ENCODE assay signal across 20 cellular contexts in the genomic region with DNA sequence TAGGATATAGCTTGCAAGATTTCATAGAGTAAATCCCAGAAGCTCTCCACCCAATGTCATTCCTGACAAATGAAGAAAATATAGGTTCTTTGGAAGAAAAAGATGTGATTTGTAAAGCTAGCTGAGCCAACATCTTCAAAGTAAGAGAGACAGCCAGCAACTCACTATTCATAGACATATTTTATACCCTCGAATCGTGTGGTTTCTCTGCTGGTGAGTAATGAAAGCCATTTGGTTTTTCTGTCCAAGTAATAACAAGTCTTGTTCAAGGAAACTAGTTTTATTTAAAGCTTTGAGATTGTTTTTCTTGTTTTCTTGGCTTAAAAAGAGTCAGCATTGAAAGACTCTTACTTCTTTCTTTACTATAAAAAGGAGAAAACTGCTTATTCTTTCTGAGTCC.
DNase-seq lines count a peak whose midpoint lies in the region; ATAC-seq, FAIRE-seq and TF ChIP-seq lines count a peak whose summit lies in the region.
"Had no signal": no experiment of that assay in that cellular context is flagged by ENCODE, and none has a peak within 500 bp of the region (broad histone marks: within the 10 kb centered on the region; RNA-seq: fewer than 3 reads in every experiment).

No MANE protein-coding gene starts in this region.

- H3K4me3 Mint-ChIP-seq in MCF 10A (ENCODE audit: unreplicated experiment) = no peak overlapping the region
- H3K4me3 Mint-ChIP-seq in activated CD4-positive, alpha-beta memory T cell treated with anti-CD3 and anti-CD28 coated beads for 36 hours = no peak overlapping the region
- H3K4me3 Mint-ChIP-seq: CD8-positive, alpha-beta T cell; T-helper 1 cell treated with Interleukin-12 subunit alpha and Interleukin-12 subunit beta and Interleukin-4 antibody, amounts not matched to agents 30 μg/mL and 1 μg/mL, for 36 hours had no signal

- peaks cover under 1% of the 10 kb centered on the region for H3K9me3 Mint-ChIP-seq in MCF 10A (ENCODE audit: unreplicated experiment)
- no peaks in the 10 kb centered on the region for H3K9me3 Mint-ChIP-seq in activated CD4-positive, alpha-beta memory T cell treated with anti-CD3 and anti-CD28 coated beads for 36 hours
- H3K9me3 Mint-ChIP-seq: CD8-positive, alpha-beta T cell; T-helper 1 cell treated with Interleukin-12 subunit alpha and Interleukin-12 subunit beta and Interleukin-4 antibody, amounts not matched to agents 30 μg/mL and 1 μg/mL, for 36 hours had no signal

- H3K36me3 ChIP-seq in mammary epithelial cell (ENCODE audit: insufficient read depth, low read length) = no peaks in the 10 kb centered on the region
- no peaks in the 10 kb centered on the region for H3K36me3 ChIP-seq in K562 (ENCODE audit: control insufficient read depth, insufficient read depth, low read length)
- H3K36me3 ChIP-seq in A673 (ENCODE audit: insufficient read depth, low read length, poor library complexity, severe bottlenecking) = no peaks in the 10 kb centered on the region
- H3K36me3 ChIP-seq: right lobe of liver had no signal

- dilution Hi-C loops in mammary epithelial cell (cut with HindIII; ENCODE audit: low sequenced_read_pairs) = no loop called here

- H3K9ac ChIP-seq in mammary epithelial cell (ENCODE audit: insufficient read depth, low read length) (no peak overlapping the region), K562 (ENCODE audit: insufficient read depth in 1 of 2, low read depth in 2 of 2, low read length in 2 of 2) (no peak overlapping the region)

- DNase-seq in mammary epithelial cell (peak; percentile 48), MCF 10A (ENCODE audit: unreplicated experiment) (no peak), K562 (ENCODE audit: extremely low read depth in 1 of 4, low spot score in 3 of 4) (no peak), inferior parietal cortex (ENCODE audit: extremely low spot score) (peak; percentile 27), A673 (ENCODE audit: low spot score) (no peak)
- no peak for DNase-seq in activated CD4-positive, alpha-beta memory T cell treated with anti-CD3 and anti-CD28 coated beads for 36 hours
- DNase-seq in activated CD4-positive, alpha-beta T cell treated with anti-CD3 and anti-CD28 coated beads for 1 hour = no peak
- DNase-seq: activated gamma-delta T cell treated with Interleukin-2 at 50 U/mL for 16 hours; body of pancreas; CD8-positive, alpha-beta T cell; effector CD4-positive, alpha-beta T cell; foreskin melanocyte; NCI-H2081; right lobe of liver; RPMI8226; stimulated activated naive CD4-positive, alpha-beta T cell had no signal

- H3K4me2 ChIP-seq in mammary epithelial cell (ENCODE audit: insufficient read depth, low read depth, low read length) (peak overlapping the region; percentile 61), K562 (ENCODE audit: insufficient read depth, low read length) (no peak overlapping the region)

- H3K27me3 ChIP-seq in mammary epithelial cell (ENCODE audit: insufficient read depth, low read length) (no peaks in the 10 kb centered on the region), K562 (ENCODE audit: control insufficient read depth in 2 of 2, insufficient read depth in 2 of 2, low read length in 2 of 2) (peaks cover 2 to 10% of the 10 kb centered on the region in 2 experiments; a peak in 1 of 5 replicates), A673 (replicated peaks; ENCODE audit: insufficient read depth, low read depth, low read length, poor library complexity) (no peaks in the 10 kb centered on the region)
- H3K27me3 ChIP-seq: body of pancreas had no signal

- no peak for TF ChIP-seq RAD21 in K562 (CRISPR knock-in tag; conservative IDR thresholded peaks at IDR 0.05 in 1 of 2, IDR thresholded peaks at IDR 0.05 in 1 of 2)

- TF ChIP-seq CTCF in mammary epithelial cell (conservative IDR thresholded peaks at IDR 0.05 in 1 of 2, IDR thresholded peaks at IDR 0.05 in 1 of 2; ENCODE audit: extremely low read depth in 1 of 2, insufficient read depth in 1 of 2, low read depth in 1 of 2, low read length in 2 of 2) (no peak), MCF 10A (IDR thresholded peaks at IDR 0.05; ENCODE audit: unreplicated experiment) (no peak), K562 (IDR thresholded peaks at IDR 0.05 in 2 of 3, conservative IDR thresholded peaks at IDR 0.05 in 1 of 3; ENCODE audit: insufficient read depth in 2 of 3, low read depth in 1 of 3, low read length in 3 of 3) (no peak), A673 (conservative IDR thresholded peaks at IDR 0.05; ENCODE audit: low read depth, low read length) (no peak)

- CTCF ChIA-PET in mammary epithelial cell (lab: Charles Lee; ENCODE audit: low non-redundant PET) = interaction anchor here (0.6 kb wide), 1 partner anchor 27 kb away, joined by 8 read pairs; no protein-coding TSS in a partner anchor
- CTCF ChIA-PET in MCF 10A (lab: Yijun Ruan, JAX) = interaction anchor here (0.7 to 1.2 kb wide), 2 partner anchors 27 to 340 kb away, joined by 3 to 5 read pairs; a partner anchor contains a TSS
- CTCF ChIA-PET in K562 (lab: Yijun Ruan, JAX; ENCODE audit: low intra/inter-chr PET ratio) = no interaction called here
- CTCF ChIA-PET in activated CD4-positive, alpha-beta memory T cell treated with anti-CD3 and anti-CD28 coated beads for 36 hours (lab: Charles Lee) = interaction anchor here (1.0 to 1.5 kb wide), 3 partner anchors 23 to 37 kb away, joined by 3 to 7 read pairs (median 6); no protein-coding TSS in a partner anchor
- CTCF ChIA-PET in A673 (lab: Charles Lee) = no interaction called here

- no peaks in the 10 kb centered on the region for H3K9me1 ChIP-seq in K562 (ENCODE audit: control insufficient read depth, insufficient read depth, low read length)

- peaks cover 3% of the 10 kb centered on the region for H3K4me1 Mint-ChIP-seq in MCF 10A (ENCODE audit: insufficient read depth, unreplicated experiment)
- no peaks in the 10 kb centered on the region for H3K4me1 Mint-ChIP-seq in activated CD4-positive, alpha-beta memory T cell treated with anti-CD3 and anti-CD28 coated beads for 36 hours (ENCODE audit: low read depth)

- no peaks in the 10 kb centered on the region for H3K79me2 ChIP-seq in mammary epithelial cell (ENCODE audit: insufficient read depth, low read length)
- no peaks in the 10 kb centered on the region for H3K79me2 ChIP-seq in K562 (ENCODE audit: control insufficient read depth, insufficient read depth, low read length)

- H3K27ac ChIP-seq in mammary epithelial cell (ENCODE audit: insufficient read depth, low read depth, low read length) = peak overlapping the region; percentile 46
- no peak overlapping the region for H3K27ac ChIP-seq in K562 (ENCODE audit: extremely low read depth, low read depth, low read length)
- no peak overlapping the region for H3K27ac ChIP-seq in A673 (ENCODE audit: low read depth, low read length, poor library complexity, severe bottlenecking)
- H3K27ac ChIP-seq: 22Rv1, body of pancreas, right lobe of liver had no signal

- no peaks in the 10 kb centered on the region for H3K9me3 ChIP-seq in mammary epithelial cell (replicated peaks; ENCODE audit: insufficient read depth, low read length)
- H3K9me3 ChIP-seq in K562 (replicated peaks; ENCODE audit: control insufficient read depth, insufficient read depth, low read depth, low read length) = no peaks in the 10 kb centered on the region
- no peaks in the 10 kb centered on the region for H3K9me3 ChIP-seq in A673 (ENCODE audit: low read depth, low read length, poor library complexity, severe bottlenecking)
- H3K9me3 ChIP-seq: body of pancreas, right lobe of liver had no signal

- no peaks in the 10 kb centered on the region for H3K36me3 Mint-ChIP-seq in MCF 10A (ENCODE audit: insufficient read depth, unreplicated experiment)
- H3K36me3 Mint-ChIP-seq in activated CD4-positive, alpha-beta memory T cell treated with anti-CD3 and anti-CD28 coated beads for 36 hours = no peaks in the 10 kb centered on the region
- H3K36me3 Mint-ChIP-seq: CD8-positive, alpha-beta T cell had no signal

- POLR2A ChIA-PET in MCF 10A (lab: Yijun Ruan, JAX) (no interaction called here), K562 (lab: Yijun Ruan, JAX) (interaction anchor here (0.9 kb wide), 1 partner anchor 22 kb away, joined by 4 read pairs; no protein-coding TSS in a partner anchor), A673 (lab: Charles Lee; ENCODE audit: low non-redundant PET) (no interaction called here)
- POLR2A ChIA-PET in activated CD4-positive, alpha-beta memory T cell treated with anti-CD3 and anti-CD28 coated beads for 36 hours (lab: Charles Lee) = no interaction called here

- H3K27ac Mint-ChIP-seq in MCF 10A (ENCODE audit: low read depth, unreplicated experiment) = no peak overlapping the region
- H3K27ac Mint-ChIP-seq in activated CD4-positive, alpha-beta memory T cell treated with anti-CD3 and anti-CD28 coated beads for 36 hours = no peak overlapping the region
- H3K27ac Mint-ChIP-seq: CD8-positive, alpha-beta T cell; T-helper 1 cell treated with Interleukin-12 subunit alpha and Interleukin-12 subunit beta and Interleukin-4 antibody, amounts not matched to agents 30 μg/mL and 1 μg/mL, for 36 hours had no signal

- H4K20me1 ChIP-seq in mammary epithelial cell (ENCODE audit: insufficient read depth, low read length) (no peaks in the 10 kb centered on the region), K562 (replicated peaks; ENCODE audit: control insufficient read depth, insufficient read depth, low read length) (no peaks in the 10 kb centered on the region)

- ATAC-seq in K562 (no peak), GM21825 (IDR thresholded peaks at IDR 0.05; ENCODE audit: unreplicated experiment) (no peak)
- ATAC-seq: body of pancreas; CD8-positive, alpha-beta T cell; right lobe of liver had no signal

- peaks cover 23% of the 10 kb centered on the region for H3K4me1 ChIP-seq in mammary epithelial cell (ENCODE audit: insufficient read depth, low read length)
- H3K4me1 ChIP-seq in K562 (replicated peaks in 1 of 2; ENCODE audit: control insufficient read depth in 2 of 2, insufficient read depth in 2 of 2, low read length in 2 of 2) = no peaks in the 10 kb centered on the region
- H3K4me1 ChIP-seq in A673 (ENCODE audit: insufficient read depth, low read length, poor library complexity, severe bottlenecking) = no peaks in the 10 kb centered on the region
- H3K4me1 ChIP-seq: body of pancreas, right lobe of liver had no signal

- 0% methylated on average over 2 of the region's 2 CpGs for WGBS in mammary epithelial cell (ENCODE audit: low coverage, missing lambda C conversion rate)
- 0% methylated on average over 2 of the region's 2 CpGs for WGBS in K562 (ENCODE audit: insufficient coverage, low coverage, missing lambda C conversion rate)

- peak overlapping the region; percentile 45 for H2AFZ ChIP-seq in mammary epithelial cell (ENCODE audit: low read depth, low read length)
- H2AFZ ChIP-seq in K562 (ENCODE audit: low read depth, low read length) = no peak overlapping the region

- in situ Hi-C loops in mammary epithelial cell (cut with MboI; ENCODE audit: low sequenced_read_pairs in 2 of 2) = no loop called here
- in situ Hi-C loops in K562 (cut with MboI) = no loop called here

- H3K4me3 ChIP-seq in mammary epithelial cell (replicated peaks in 1 of 3; ENCODE audit: insufficient read depth in 1 of 3, low read depth in 2 of 3, low read length in 3 of 3) (peak overlapping the region in 1 of 3 experiments; percentile 17), K562 (no peak overlapping the region), A673 (ENCODE audit: low read depth, low read length, poor library complexity, severe bottlenecking) (no peak overlapping the region)
- H3K4me3 ChIP-seq: body of pancreas, right lobe of liver had no signal

- TF ChIP-seq POLR2A in K562 (conservative IDR thresholded peaks at IDR 0.05) = no peak

- no peak for TF ChIP-seq EP300 in K562 (IDR thresholded peaks at IDR 0.05; ENCODE audit: low read length)

- intact Hi-C loops in mammary epithelial cell (cut with micrococcal nuclease) (no loop called here), MCF 10A (cut with micrococcal nuclease) (no loop called here), K562 (cut with micrococcal nuclease) (no loop called here), A673 (cut with micrococcal nuclease; ENCODE audit: unreplicated experiment) (no loop called here)
- intact Hi-C loops in activated CD4-positive, alpha-beta memory T cell treated with anti-CD3 and anti-CD28 coated beads for 36 hours (cut with micrococcal nuclease) = no loop called here

- no peaks in the 10 kb centered on the region for H3K27me3 Mint-ChIP-seq in MCF 10A (ENCODE audit: insufficient read depth, unreplicated experiment)
- H3K27me3 Mint-ChIP-seq in activated CD4-positive, alpha-beta memory T cell treated with anti-CD3 and anti-CD28 coated beads for 36 hours = no peaks in the 10 kb centered on the region

- BruUV-seq in mammary epithelial cell (replicated peaks; lab: Mats Ljungman, UMichigan) (no TSS peak), MCF 10A (replicated peaks; lab: Mats Ljungman, UMichigan) (no TSS peak), K562 (replicated peaks; lab: Mats Ljungman, UMichigan) (no TSS peak), A673 (replicated peaks; lab: Mats Ljungman, UMichigan) (no TSS peak)

- peak; percentile 15 for FAIRE-seq in K562 (lab: Jason Lieb, UNC)
- FAIRE-seq: GM12891 had no signal

Comparison
In these comparisons a context has a peak if more than half of its experiments do, and no peak if none do; other contexts are left out.
1. DNase-seq: peak in mammary epithelial cell (single experiment) and inferior parietal cortex (single experiment); none in MCF 10A (single experiment), K562 (0 of 4), activated CD4-positive, alpha-beta memory T cell treated with anti-CD3 and anti-CD28 coated beads for 36 hours (single experiment), activated CD4-positive, alpha-beta T cell treated with anti-CD3 and anti-CD28 coated beads for 1 hour (single experiment) and A673 (single experiment).
2. CTCF ChIA-PET loops: an anchor here in mammary epithelial cell (0.6 kb wide), MCF 10A (0.7 to 1.2 kb wide) and activated CD4-positive, alpha-beta memory T cell treated with anti-CD3 and anti-CD28 coated beads for 36 hours (1.0 to 1.5 kb wide); none called in K562 and A673.